In genomic region chr1:244545511-244545910, GRCh38 we compare ENCODE assay signal across 17 cellular contexts.
A peak's percentile ranks its signal among the peaks of the same experiment; 100 is the strongest.
DNase-seq lines count a peak whose midpoint lies in the region; ATAC-seq, FAIRE-seq and TF ChIP-seq lines count a peak whose summit lies in the region.
"Had no signal": no experiment of that assay in that cellular context is flagged by ENCODE, and none has a peak within 500 bp of the region (broad histone marks: within the 10 kb centered on the region; RNA-seq: fewer than 3 reads in every experiment).

No MANE protein-coding gene starts in this region.

- no peaks in the 10 kb centered on the region for H3K4me1 Mint-ChIP-seq in neural progenitor cell
- H3K4me1 Mint-ChIP-seq: CD4-positive, CD25-positive, alpha-beta regulatory T cell; GM23338 had no signal

- H3K79me2 ChIP-seq in K562 (ENCODE audit: control insufficient read depth, insufficient read depth, low read length) (no peaks in the 10 kb centered on the region), neural progenitor cell (ENCODE audit: low read depth) (no peaks in the 10 kb centered on the region)

- H3K9ac ChIP-seq in K562 (ENCODE audit: insufficient read depth in 1 of 2, low read depth in 2 of 2, low read length in 2 of 2) (no peak overlapping the region), neural progenitor cell (no peak overlapping the region)

- in situ Hi-C loops in K562 (cut with MboI) = no loop called here

- no peak for TF ChIP-seq RAD21 in K562 (CRISPR knock-in tag; conservative IDR thresholded peaks at IDR 0.05 in 1 of 2, IDR thresholded peaks at IDR 0.05 in 1 of 2)

- CTCF ChIA-PET in K562 (lab: Yijun Ruan, JAX; ENCODE audit: low intra/inter-chr PET ratio) = no interaction called here

- H4K20me1 ChIP-seq in K562 (replicated peaks; ENCODE audit: control insufficient read depth, insufficient read depth, low read length) (no peaks in the 10 kb centered on the region), neural progenitor cell (ENCODE audit: low read depth) (no peaks in the 10 kb centered on the region)

- FAIRE-seq in K562 (lab: Jason Lieb, UNC) = no peak

- no peak for TF ChIP-seq CTCF in K562 (IDR thresholded peaks at IDR 0.05 in 2 of 3, conservative IDR thresholded peaks at IDR 0.05 in 1 of 3; ENCODE audit: insufficient read depth in 2 of 3, low read depth in 1 of 3, low read length in 3 of 3)
- no peak for TF ChIP-seq CTCF in neural progenitor cell (IDR thresholded peaks at IDR 0.05)

- H3K9me1 ChIP-seq in K562 (ENCODE audit: control insufficient read depth, insufficient read depth, low read length) = no peaks in the 10 kb centered on the region

- H3K27me3 Mint-ChIP-seq in neural progenitor cell (ENCODE audit: insufficient read depth, low read depth) = no peaks in the 10 kb centered on the region
- H3K27me3 Mint-ChIP-seq: CD4-positive, CD25-positive, alpha-beta regulatory T cell had no signal

- H3K4me3 ChIP-seq in K562 (no peak overlapping the region), neural progenitor cell (no peak overlapping the region)
- H3K4me3 ChIP-seq: GM23338 had no signal

- peak; percentile 56 for DNase-seq in M059J (ENCODE audit: low read depth)
- DNase-seq in K562 (ENCODE audit: extremely low read depth in 1 of 4, low spot score in 3 of 4) = no peak
- DNase-seq in fibroblast of peridontal ligament (ENCODE audit: extremely low read depth) = peak; percentile 25
- no peak for DNase-seq in DMS 273 (lab: John Stamatoyannopoulos, UW; ENCODE audit: unreplicated experiment)
- no peak for DNase-seq in neural progenitor cell (ENCODE audit: low spot score)
- no peak for DNase-seq in substantia nigra (lab: John Stamatoyannopoulos, UW)
- DNase-seq: CD4-positive, CD25-positive, alpha-beta regulatory T cell; DMS53; IMR-90; NCI-H1436; NCI-H2029; NCI-H2171; NCI-H446 treated with DMSO at 0.1 percent for 48 hours; NCI-H748 treated with DMSO at 0.1 percent for 48 hours; SW 1271 had no signal

- H3K27ac Mint-ChIP-seq in neural progenitor cell = no peak overlapping the region
- H3K27ac Mint-ChIP-seq: CD4-positive, CD25-positive, alpha-beta regulatory T cell; GM23338 had no signal

- H3K9me3 ChIP-seq in K562 (replicated peaks; ENCODE audit: control insufficient read depth, insufficient read depth, low read depth, low read length) = no peaks in the 10 kb centered on the region
- H3K9me3 ChIP-seq in neural progenitor cell (ENCODE audit: low read depth) = no peaks in the 10 kb centered on the region

- no peaks in the 10 kb centered on the region for H3F3A ChIP-seq in neural progenitor cell (ENCODE audit: low read depth)

- WGBS in K562 (ENCODE audit: insufficient coverage, low coverage, missing lambda C conversion rate) = 0% methylated on average over 1 of the region's 1 CpG

- peaks cover 3% of the 10 kb centered on the region for H3K9me3 Mint-ChIP-seq in neural progenitor cell

- POLR2A ChIA-PET in K562 (lab: Yijun Ruan, JAX) = no interaction called here

- ATAC-seq in K562 (no peak), GM21528 (IDR thresholded peaks at IDR 0.05; ENCODE audit: low FRiP score, unreplicated experiment) (no peak)
- ATAC-seq: GM23338 had no signal

- no peak for TF ChIP-seq EP300 in K562 (IDR thresholded peaks at IDR 0.05; ENCODE audit: low read length)

- H3K27ac ChIP-seq in K562 (ENCODE audit: extremely low read depth, low read depth, low read length) (no peak overlapping the region), neural progenitor cell (no peak overlapping the region), substantia nigra (ENCODE audit: low read depth, low read length, poor library complexity, severe bottlenecking) (no peak overlapping the region)

- H3K27me3 ChIP-seq in K562 (ENCODE audit: control insufficient read depth in 2 of 2, insufficient read depth in 2 of 2, low read length in 2 of 2) (no peaks in the 10 kb centered on the region), neural progenitor cell (no peaks in the 10 kb centered on the region)

- H3K4me1 ChIP-seq in K562 (replicated peaks in 1 of 2; ENCODE audit: control insufficient read depth in 2 of 2, insufficient read depth in 2 of 2, low read length in 2 of 2) (no peaks in the 10 kb centered on the region), neural progenitor cell (no peaks in the 10 kb centered on the region)

- H3K36me3 ChIP-seq in K562 (ENCODE audit: control insufficient read depth, insufficient read depth, low read length) = no peaks in the 10 kb centered on the region
- no peaks in the 10 kb centered on the region for H3K36me3 ChIP-seq in neural progenitor cell

- no peak overlapping the region for H3K4me2 ChIP-seq in K562 (ENCODE audit: insufficient read depth, low read length)
- no peak overlapping the region for H3K4me2 ChIP-seq in neural progenitor cell
- H3K4me2 ChIP-seq: GM23338 had no signal

- BruUV-seq in K562 (replicated peaks; lab: Mats Ljungman, UMichigan) = no TSS peak

- no peaks in the 10 kb centered on the region for H3K36me3 Mint-ChIP-seq in neural progenitor cell
- H3K36me3 Mint-ChIP-seq: CD4-positive, CD25-positive, alpha-beta regulatory T cell had no signal

- no peak for TF ChIP-seq POLR2A in K562 (conservative IDR thresholded peaks at IDR 0.05)

- H2AFZ ChIP-seq in K562 (ENCODE audit: low read depth, low read length) (no peak overlapping the region), neural progenitor cell (replicated peaks) (no peak overlapping the region)
- H2AFZ ChIP-seq: GM23338 had no signal

- intact Hi-C loops in K562 (cut with micrococcal nuclease) = loop anchor here (10.0 kb wide), 1 partner anchor 151 kb away; no protein-coding TSS in a partner anchor

- no peak overlapping the region for H3K4me3 Mint-ChIP-seq in neural progenitor cell
- H3K4me3 Mint-ChIP-seq: CD4-positive, CD25-positive, alpha-beta regulatory T cell; GM23338 had no signal

TF ChIP-seq in K562, 482 proteins besides CTCF, POLR2A, EP300 and RAD21:
- TF ChIP-seq ARID1B (IDR thresholded peaks at IDR 0.05) (no peak), RFX1 (IDR thresholded peaks at IDR 0.05) (peak; percentile 31; the same call in 1 of the 2 replicates), ZNF280B (CRISPR knock-in tag; IDR thresholded peaks at IDR 0.05) (no peak), PKNOX1 (IDR thresholded peaks at IDR 0.05) (peak; percentile 90), ZKSCAN3 (CRISPR knock-in tag; IDR thresholded peaks at IDR 0.05) (no peak), FOSL1 (tag; conservative IDR thresholded peaks at IDR 0.05) (peak; percentile 54), ZNF398 (CRISPR knock-in tag; IDR thresholded peaks at IDR 0.05) (no peak), MCM5 (IDR thresholded peaks at IDR 0.05; ENCODE audit: low read depth) (no peak), ATF3 (IDR thresholded peaks at IDR 0.05) (peak; percentile 45; the same call in 1 of the 2 replicates), ATF3 (CRISPR knock-in tag; conservative IDR thresholded peaks at IDR 0.05) (no peak), JUND (IDR thresholded peaks at IDR 0.05; ENCODE audit: borderline replicate concordance, low read depth, low read length) (peak; percentile 32; the same call in 1 of the 2 replicates), JUND (tag; IDR thresholded peaks at IDR 0.05; ENCODE audit: borderline replicate concordance, low read depth, low read length) (no peak; the same call in 2 of the 3 replicates), E2F3 (CRISPR knock-in tag; IDR thresholded peaks at IDR 0.05) (no peak), CTBP1 (IDR thresholded peaks at IDR 0.05; ENCODE audit: borderline replicate concordance) (no peak), NFIC (IDR thresholded peaks at IDR 0.05) (0 out of 2 replicates have a peak, but pooled peaks have one; percentile 20), FOXA1 (IDR thresholded peaks at IDR 0.05; ENCODE audit: borderline replicate concordance) (no peak)

Comparison
In these comparisons a context has a peak if more than half of its experiments do, and no peak if none do; other contexts are left out.
1. DNase-seq: peak in M059J (single experiment) and fibroblast of peridontal ligament (single experiment); none in K562 (0 of 4), DMS 273 (single experiment), neural progenitor cell (single experiment) and substantia nigra (0 of 49).